17 cellular contexts compared by ENCODE assay signal in genomic region chr2:66306488-66306887, GRCh38.
A peak's percentile ranks its signal among the peaks of the same experiment; 100 is the strongest.
DNase-seq lines count a peak whose midpoint lies in the region; FAIRE-seq and TF ChIP-seq lines count a peak whose summit lies in the region.
"Had no signal": no experiment of that assay in that cellular context is flagged by ENCODE, and none has a peak within 500 bp of the region (broad histone marks: within the 10 kb centered on the region; RNA-seq: fewer than 3 reads in every experiment).

No MANE protein-coding gene starts in this region.

- POLR2A ChIA-PET in SK-N-SH (lab: Yijun Ruan, JAX): no interaction called here
- POLR2A ChIA-PET in CD8-positive, alpha-beta memory T cell (lab: Charles Lee): no interaction called here

- H3K4me3 ChIP-seq in SJCRH30: no peak overlapping the region
- H3K4me3 ChIP-seq in mesendoderm (ENCODE audit: low read length): no peak overlapping the region
- no peak overlapping the region for H3K4me3 ChIP-seq in small intestine (ENCODE audit: low read depth in 1 of 2, low read length in 2 of 2)
- no peak overlapping the region for H3K4me3 ChIP-seq in SK-N-SH (ENCODE audit: low read depth in 2 of 2, low read length in 1 of 2)
- H3K4me3 ChIP-seq in CD8-positive, alpha-beta memory T cell (ENCODE audit: low read length): no peak overlapping the region
- H3K4me3 ChIP-seq: BLaER1 treated with 17β-estradiol and CSF1 and Interleukin-3, amounts not matched to agents 10 nM and 100 nM had no signal

- H4K5ac ChIP-seq in mesendoderm (ENCODE audit: low read length): no peak overlapping the region

- H3K4me1 ChIP-seq in SJCRH30 (peaks cover 39% of the 10 kb centered on the region), mesendoderm (ENCODE audit: control insufficient read depth, low read depth, low read length) (peaks cover 2% of the 10 kb centered on the region), small intestine (ENCODE audit: control insufficient read depth in 2 of 2, insufficient read depth in 1 of 2, low read depth in 1 of 2, low read length in 1 of 2) (no peaks in the 10 kb centered on the region), SK-N-SH (ENCODE audit: control insufficient read depth in 1 of 2, insufficient read depth in 2 of 2, low read depth in 1 of 2, low read length in 1 of 2) (peaks cover 0 to 8% of the 10 kb centered on the region in 2 experiments; a peak in 2 of 4 replicates)
- no peaks in the 10 kb centered on the region for H3K4me1 ChIP-seq in CD8-positive, alpha-beta memory T cell (ENCODE audit: insufficient read depth, low read length)
- H3K4me1 ChIP-seq: BLaER1 treated with 17β-estradiol and CSF1 and Interleukin-3, amounts not matched to agents 10 nM and 100 nM had no signal

- H3K79me2 ChIP-seq in mesendoderm (ENCODE audit: control insufficient read depth, insufficient read depth, low read length): no peaks in the 10 kb centered on the region
- no peaks in the 10 kb centered on the region for H3K79me2 ChIP-seq in SK-N-SH (ENCODE audit: insufficient read depth)

- no peak overlapping the region for H3K27ac Mint-ChIP-seq in CD8-positive, alpha-beta memory T cell
- H3K27ac Mint-ChIP-seq: B cell; CD8-positive, alpha-beta T cell; H9 had no signal

- peak; percentile 20 for DNase-seq in NCI-H1105 treated with DMSO at 0.1 percent for 48 hours (lab: John Stamatoyannopoulos, UW)
- no peak for DNase-seq in NCI-H1105 (lab: John Stamatoyannopoulos, UW)
- DNase-seq in SJCRH30: peak in 1 of 2 experiments; percentile 29
- peak; percentile 60 for DNase-seq in mesendoderm
- peak; percentile 41 for DNase-seq in small intestine
- no peak for DNase-seq in G401 (ENCODE audit: low spot score)
- DNase-seq in SK-N-SH: no peak
- DNase-seq in CD8-positive, alpha-beta memory T cell: no peak
- DNase-seq: 8988T; CD8-positive, alpha-beta T cell; DMS 273 treated with DMSO at 0.1 percent for 48 hours; GF-D8; H9 had no signal

- H3F3A ChIP-seq in SK-N-SH (replicated peaks; ENCODE audit: insufficient read depth): no peaks in the 10 kb centered on the region

- H3K27me3 ChIP-seq in SJCRH30: no peaks in the 10 kb centered on the region
- no peaks in the 10 kb centered on the region for H3K27me3 ChIP-seq in mesendoderm (ENCODE audit: insufficient read depth, low read length, poor library complexity)
- no peaks in the 10 kb centered on the region for H3K27me3 ChIP-seq in small intestine (ENCODE audit: control insufficient read depth in 2 of 2, insufficient read depth in 2 of 2, low read length in 2 of 2)
- H3K27me3 ChIP-seq in SK-N-SH (ENCODE audit: insufficient read depth): no peaks in the 10 kb centered on the region
- H3K27me3 ChIP-seq in CD8-positive, alpha-beta memory T cell (ENCODE audit: insufficient read depth, low read length, poor library complexity, severe bottlenecking): no peaks in the 10 kb centered on the region
- H3K27me3 ChIP-seq: BLaER1 treated with 17β-estradiol and CSF1 and Interleukin-3, amounts not matched to agents 10 nM and 100 nM had no signal

- H3K4me3 Mint-ChIP-seq in CD8-positive, alpha-beta memory T cell: no peak overlapping the region
- H3K4me3 Mint-ChIP-seq: B cell; CD8-positive, alpha-beta T cell; H9 had no signal

- no peak for TF ChIP-seq RAD21 in SK-N-SH (IDR thresholded peaks at IDR 0.05; ENCODE audit: low read length)

- no peaks in the 10 kb centered on the region for H3K36me3 ChIP-seq in SJCRH30
- no peaks in the 10 kb centered on the region for H3K36me3 ChIP-seq in mesendoderm (ENCODE audit: control insufficient read depth, insufficient read depth, low read length)
- H3K36me3 ChIP-seq in small intestine (ENCODE audit: control insufficient read depth in 2 of 2, insufficient read depth in 2 of 2, low read length in 2 of 2): no peaks in the 10 kb centered on the region
- no peaks in the 10 kb centered on the region for H3K36me3 ChIP-seq in SK-N-SH (replicated peaks in 1 of 2; ENCODE audit: control insufficient read depth in 1 of 2, insufficient read depth in 2 of 2, low read length in 1 of 2)
- no peaks in the 10 kb centered on the region for H3K36me3 ChIP-seq in CD8-positive, alpha-beta memory T cell (ENCODE audit: insufficient read depth, low read length)
- H3K36me3 ChIP-seq: BLaER1 treated with 17β-estradiol and CSF1 and Interleukin-3, amounts not matched to agents 10 nM and 100 nM had no signal

- no peak overlapping the region for H3K9ac ChIP-seq in mesendoderm (ENCODE audit: low read length)
- no peak overlapping the region for H3K9ac ChIP-seq in SK-N-SH
- H3K9ac ChIP-seq: BLaER1 treated with 17β-estradiol and CSF1 and Interleukin-3, amounts not matched to agents 10 nM and 100 nM had no signal

- H2AK5ac ChIP-seq in mesendoderm (ENCODE audit: low read length): no peak overlapping the region

- no peak overlapping the region for H4K8ac ChIP-seq in mesendoderm (ENCODE audit: low read depth, low read length)

- no peak overlapping the region for H3K23ac ChIP-seq in mesendoderm (ENCODE audit: low read length)

- H3K4me1 Mint-ChIP-seq in CD8-positive, alpha-beta memory T cell: no peaks in the 10 kb centered on the region
- H3K4me1 Mint-ChIP-seq: B cell, H9 had no signal

- H2BK120ac ChIP-seq in mesendoderm (ENCODE audit: low read depth, low read length): no peak overlapping the region

- CTCF ChIA-PET in SK-N-SH (lab: Yijun Ruan, JAX): interaction anchor here (1.2 to 1.3 kb wide), 2 partner anchors 10 to 666 kb away, joined by 3 to 4 read pairs; no protein-coding TSS in a partner anchor
- CTCF ChIA-PET in CD8-positive, alpha-beta memory T cell (lab: Charles Lee): no interaction called here

- TF ChIP-seq CTCF in SK-N-SH (IDR thresholded peaks at IDR 0.05): no peak

- TF ChIP-seq EP300 in SK-N-SH (IDR thresholded peaks at IDR 0.05; ENCODE audit: borderline replicate concordance in 1 of 2, low read depth in 1 of 2, low read length in 1 of 2): no peak

- no peaks in the 10 kb centered on the region for H3K27me3 Mint-ChIP-seq in CD8-positive, alpha-beta memory T cell
- H3K27me3 Mint-ChIP-seq: B cell had no signal

- H3K27ac ChIP-seq in SJCRH30 (peak overlapping the region; percentile 79), mesendoderm (ENCODE audit: low read depth, low read length) (no peak overlapping the region), small intestine (ENCODE audit: low read depth in 1 of 2, low read length in 1 of 2) (no peak overlapping the region), SK-N-SH (ENCODE audit: low read depth in 2 of 2, low read length in 1 of 2) (no peak overlapping the region)
- H3K27ac ChIP-seq in CD8-positive, alpha-beta memory T cell (ENCODE audit: low read depth, low read length): no peak overlapping the region
- H3K27ac ChIP-seq: BLaER1 treated with 17β-estradiol and CSF1 and Interleukin-3, amounts not matched to agents 10 nM and 100 nM had no signal

- H3K18ac ChIP-seq in mesendoderm (ENCODE audit: low read length): no peak overlapping the region

- no peaks in the 10 kb centered on the region for H4K20me1 ChIP-seq in SK-N-SH (ENCODE audit: insufficient read depth)
- H4K20me1 ChIP-seq: BLaER1 treated with 17β-estradiol and CSF1 and Interleukin-3, amounts not matched to agents 10 nM and 100 nM had no signal

- H3K4me2 ChIP-seq in mesendoderm (ENCODE audit: low read length) (no peak overlapping the region), SK-N-SH (no peak overlapping the region)
- H3K4me2 ChIP-seq: BLaER1 treated with 17β-estradiol and CSF1 and Interleukin-3, amounts not matched to agents 10 nM and 100 nM had no signal

- no peaks in the 10 kb centered on the region for H3K79me1 ChIP-seq in mesendoderm (ENCODE audit: low read length)

- no peak overlapping the region for H3K4ac ChIP-seq in mesendoderm (ENCODE audit: low read depth, low read length)

- no peak overlapping the region for H2BK15ac ChIP-seq in mesendoderm (replicated peaks; ENCODE audit: low read depth)

- H3K9me2 ChIP-seq in SK-N-SH: no peaks in the 10 kb centered on the region

- H3K56ac ChIP-seq in mesendoderm (ENCODE audit: low read length): no peak overlapping the region

- no peak overlapping the region for H2BK5ac ChIP-seq in mesendoderm (ENCODE audit: low read length)

- H3K9me3 Mint-ChIP-seq in CD8-positive, alpha-beta memory T cell: peaks cover 0 to 12% (median 5%) of the 10 kb centered on the region in 5 donors

- no peak overlapping the region for H2AFZ ChIP-seq in SK-N-SH (ENCODE audit: low read depth)

- H3K9me3 ChIP-seq in SJCRH30 (replicated peaks) (0 out of 2 replicates have a peak, but pooled peaks cover 4% of the 10 kb centered on the region), small intestine (ENCODE audit: control insufficient read depth, low read depth) (no peaks in the 10 kb centered on the region), SK-N-SH (no peaks in the 10 kb centered on the region)
- H3K9me3 ChIP-seq in CD8-positive, alpha-beta memory T cell (ENCODE audit: low read length): no peaks in the 10 kb centered on the region

- H3K36me3 Mint-ChIP-seq in CD8-positive, alpha-beta memory T cell: no peaks in the 10 kb centered on the region
- H3K36me3 Mint-ChIP-seq: CD8-positive, alpha-beta T cell had no signal

- no CpG with 5 or more reads among the region's 1 CpG for whole genome bisulfite sequencing in mesendoderm (ENCODE audit: extremely low coverage, insufficient coverage, low lambda C conversion rate)
- WGBS in small intestine, 3 donors: 22 to 48% (median 38%) methylated on average over 1 of the region's 1 CpG
- WGBS in SK-N-SH (ENCODE audit: low lambda C conversion rate): 33% methylated on average over 1 of the region's 1 CpG

- in situ Hi-C loops in G401 (cut with HindIII; ENCODE audit: low sequenced_read_pairs): no loop called here

- no peak for FAIRE-seq in small intestine (lab: Jason Lieb, UNC)
- FAIRE-seq: H1, HTR-8/SVneo had no signal

TF ChIP-seq in SK-N-SH, 30 proteins besides CTCF, POLR2A, EP300 and RAD21 (continues in another document):
- TF ChIP-seq TEAD4 (IDR thresholded peaks at IDR 0.05; ENCODE audit: borderline replicate concordance, insufficient read depth): no peak
- TF ChIP-seq MAX (IDR thresholded peaks at IDR 0.05; ENCODE audit: low read depth): no peak
- TF ChIP-seq TCF12 (IDR thresholded peaks at IDR 0.05): no peak
- TF ChIP-seq PBX3 (IDR thresholded peaks at IDR 0.05): no peak
- no peak for TF ChIP-seq ELF1 (IDR thresholded peaks at IDR 0.05)
- no peak for TF ChIP-seq YY1 (IDR thresholded peaks at IDR 0.05; ENCODE audit: low read depth)
- no peak for TF ChIP-seq MEF2A (IDR thresholded peaks at IDR 0.05; ENCODE audit: borderline replicate concordance, low read depth)
- TF ChIP-seq NRF1 (IDR thresholded peaks at IDR 0.05; ENCODE audit: low read depth, low read length): no peak

Comparison
In these comparisons a context has a peak if more than half of its experiments do, and no peak if none do; other contexts are left out.
1. DNase-seq: peak in NCI-H1105 treated with DMSO at 0.1 percent for 48 hours (single experiment), mesendoderm (single experiment) and small intestine (single experiment); none in NCI-H1105 (single experiment), G401 (single experiment), SK-N-SH (single experiment) and CD8-positive, alpha-beta memory T cell (0 of 5).